ENCODE assay signal across 35 cellular contexts in genomic region chrX:103149652-103150051, GRCh38. TPM values are rescaled to one million over a fixed set of nuclear protein-coding genes. Genes with fewer than 3 reads are reported as not detected.
"Had no signal": no experiment of that assay in that cellular context is flagged by ENCODE, and none has a peak within 500 bp of the region (broad histone marks: within the 10 kb centered on the region; RNA-seq: fewer than 3 reads in every experiment).

No MANE protein-coding gene starts in this region.

- H3K27ac ChIP-seq: KMS-11 had no signal

- H3K9me3 ChIP-seq: MG63 had no signal

- H3K36me3 ChIP-seq: MG63 had no signal

- DNase-seq: Karpas-422, MG63, MM.1S, MV-4-11, NCI-H1048, NCI-H1092, NCI-H1092 treated with DMSO at 0.1 percent for 48 hours, NCI-H1105, NCI-H1105 treated with DMSO at 0.1 percent for 48 hours, NCI-H1417, NCI-H1417 treated with DMSO at 0.1 percent for 48 hours, NCI-H1436, NCI-H1436 treated with DMSO at 0.1 percent for 48 hours, NCI-H146, NCI-H1694, NCI-H1694 treated with DMSO at 0.1 percent for 48 hours, NCI-H187, NCI-H187 treated with DMSO at 0.1 percent for 48 hours, NCI-H1930, NCI-H2029, NCI-H2029 treated with DMSO at 0.1 percent for 48 hours, NCI-H2081, NCI-H2081 treated with DMSO at 0.1 percent for 48 hours, NCI-H2107, NCI-H2171, NCI-H2171 treated with DMSO at 0.1 percent for 48 hours, NCI-H2227 treated with DMSO at 0.1 percent for 48 hours, NCI-H226, NCI-H345, NCI-H446, NCI-H446 treated with DMSO at 0.1 percent for 48 hours, NCI-H510A had no signal

- H3K4me2 ChIP-seq: KMS-11 had no signal

- H3K9ac ChIP-seq: KMS-11 had no signal

- H3K4me3 ChIP-seq: MG63 had no signal

- H3K27me3 ChIP-seq: MG63 had no signal

RNA-seq across cellular contexts. Expression of gene NXF3, which starts 56.7 kb away (rescaled TPM):
- total RNA-seq: MCF 10A, NCI-H460 had no signal
